9 cellular contexts compared by ENCODE assay signal in genomic region chr2:239381709-239382134, GRCh38. TPM values are rescaled to one million over a fixed set of nuclear protein-coding genes. Genes with fewer than 3 reads are reported as not detected.
DNase-seq lines count a peak whose midpoint lies in the region; ATAC-seq and TF ChIP-seq lines count a peak whose summit lies in the region.
"Had no signal": no experiment of that assay in that cellular context is flagged by ENCODE, and none has a peak within 500 bp of the region (broad histone marks: within the 10 kb centered on the region; RNA-seq: fewer than 3 reads in every experiment).

No MANE protein-coding gene starts in this region.

- H3K4me3 Mint-ChIP-seq in activated naive CD4-positive, alpha-beta T cell treated with anti-CD3 and anti-CD28 coated beads for 36 hours, result peak overlapping the region; percentile 7
- H3K4me3 Mint-ChIP-seq in stimulated activated naive B cell treated with anti-CD40 and anti-IgM and Interleukin-4, amounts not matched to agents 10 μg/mL and 1 μg/mL and 100 μg/mL, for 72 hours, result peak overlapping the region; percentile 85 to 90
- no peak overlapping the region for H3K4me3 Mint-ChIP-seq in Calu3 (ENCODE audit: low read depth, unreplicated experiment)

- H3K36me3 ChIP-seq in right atrium auricular region, result no peaks in the 10 kb centered on the region

- H3K4me3 ChIP-seq in right atrium auricular region, result no peak overlapping the region

- no peaks in the 10 kb centered on the region for H3K27me3 ChIP-seq in right atrium auricular region

- H3K9me3 ChIP-seq in right atrium auricular region, result no peaks in the 10 kb centered on the region

- H3K4me1 Mint-ChIP-seq in activated naive CD4-positive, alpha-beta T cell treated with anti-CD3 and anti-CD28 coated beads for 36 hours (ENCODE audit: low read depth), result peaks cover 45% of the 10 kb centered on the region
- peaks cover 37 to 87% of the 10 kb centered on the region in 2 donors for H3K4me1 Mint-ChIP-seq in stimulated activated naive B cell treated with anti-CD40 and anti-IgM and Interleukin-4, amounts not matched to agents 10 μg/mL and 1 μg/mL and 100 μg/mL, for 72 hours
- no peaks in the 10 kb centered on the region for H3K4me1 Mint-ChIP-seq in Calu3 (ENCODE audit: low read depth, unreplicated experiment)

- H3K27ac Mint-ChIP-seq in activated naive CD4-positive, alpha-beta T cell treated with anti-CD3 and anti-CD28 coated beads for 36 hours, result peak overlapping the region; percentile 95
- H3K27ac Mint-ChIP-seq in stimulated activated naive B cell treated with anti-CD40 and anti-IgM and Interleukin-4, amounts not matched to agents 10 μg/mL and 1 μg/mL and 100 μg/mL, for 72 hours, result peak overlapping the region; percentile 97
- no peak overlapping the region for H3K27ac Mint-ChIP-seq in Calu3 (ENCODE audit: unreplicated experiment)

- no peaks in the 10 kb centered on the region for H3K27me3 Mint-ChIP-seq in activated naive CD4-positive, alpha-beta T cell treated with anti-CD3 and anti-CD28 coated beads for 36 hours (ENCODE audit: low read depth)
- no peaks in the 10 kb centered on the region for H3K27me3 Mint-ChIP-seq in stimulated activated naive B cell treated with anti-CD40 and anti-IgM and Interleukin-4, amounts not matched to agents 10 μg/mL and 1 μg/mL and 100 μg/mL, for 72 hours
- H3K27me3 Mint-ChIP-seq in Calu3 (ENCODE audit: unreplicated experiment), result no peaks in the 10 kb centered on the region

- no peak overlapping the region for H3K27ac ChIP-seq in right atrium auricular region
- H3K27ac ChIP-seq: epithelial cell of prostate had no signal

- no peak for TF ChIP-seq CTCF in right atrium auricular region (IDR thresholded peaks at IDR 0.05)
- TF ChIP-seq CTCF in Calu3 (IDR thresholded peaks at IDR 0.05; ENCODE audit: unreplicated experiment), result no peak

- DNase-seq in Right ventricle myocardium inferior (ENCODE audit: missing footprints) (peak; percentile 35), right atrium auricular region (ENCODE audit: low spot score) (no peak), HK-2 (ENCODE audit: unreplicated experiment) (no peak), NCI-H510A treated with DMSO at 0.1 percent for 48 hours (lab: John Stamatoyannopoulos, UW) (no peak), Calu3 (no peak)
- DNase-seq in activated naive CD4-positive, alpha-beta T cell treated with anti-CD3 and anti-CD28 coated beads for 36 hours, result peak; percentile 64
- DNase-seq in stimulated activated naive B cell treated with anti-CD40 and anti-IgM and Interleukin-4, amounts not matched to agents 10 μg/mL and 1 μg/mL and 100 μg/mL, for 72 hours, result peak; percentile 83

- ATAC-seq in Right ventricle myocardium inferior (no peak), HG02885 (IDR thresholded peaks at IDR 0.05; ENCODE audit: poor library complexity, unreplicated experiment) (peak; percentile 48)
- peak; percentile 84 to 85 for ATAC-seq in stimulated activated naive B cell treated with anti-CD40 and anti-IgM and Interleukin-4, amounts not matched to agents 10 μg/mL and 1 μg/mL and 100 μg/mL, for 72 hours (replicated peaks)

- no TSS peak for BruUV-seq in Calu3 (replicated peaks; lab: Mats Ljungman, UMichigan)

- peaks cover 13% of the 10 kb centered on the region for H3K36me3 Mint-ChIP-seq in activated naive CD4-positive, alpha-beta T cell treated with anti-CD3 and anti-CD28 coated beads for 36 hours (ENCODE audit: low read depth)
- peaks cover 24 to 40% of the 10 kb centered on the region in 2 donors for H3K36me3 Mint-ChIP-seq in stimulated activated naive B cell treated with anti-CD40 and anti-IgM and Interleukin-4, amounts not matched to agents 10 μg/mL and 1 μg/mL and 100 μg/mL, for 72 hours
- H3K36me3 Mint-ChIP-seq in Calu3 (ENCODE audit: insufficient read depth, unreplicated experiment), result no peaks in the 10 kb centered on the region

- no peaks in the 10 kb centered on the region for H3K9me3 Mint-ChIP-seq in activated naive CD4-positive, alpha-beta T cell treated with anti-CD3 and anti-CD28 coated beads for 36 hours
- no peaks in the 10 kb centered on the region for H3K9me3 Mint-ChIP-seq in stimulated activated naive B cell treated with anti-CD40 and anti-IgM and Interleukin-4, amounts not matched to agents 10 μg/mL and 1 μg/mL and 100 μg/mL, for 72 hours
- no peaks in the 10 kb centered on the region for H3K9me3 Mint-ChIP-seq in Calu3 (ENCODE audit: low read depth, unreplicated experiment)

- CTCF ChIA-PET in activated naive CD4-positive, alpha-beta T cell treated with anti-CD3 and anti-CD28 coated beads for 36 hours (lab: Charles Lee), result interaction anchor here (0.7 to 2.6 kb wide), 8 partner anchors 12 to 114 kb away, joined by 3 to 14 read pairs (median 4); partner anchors contain the start of gene HDAC4
- CTCF ChIA-PET in Calu3 (lab: Charles Lee), result no interaction called here

- H3K4me1 ChIP-seq in right atrium auricular region, result peaks cover 0 to 16% of the 10 kb centered on the region in 2 donors

- intact Hi-C loops in Right ventricle myocardium inferior (cut with DNase I), result no loop called here
- intact Hi-C loops in activated naive CD4-positive, alpha-beta T cell treated with anti-CD3 and anti-CD28 coated beads for 36 hours (cut with micrococcal nuclease), result loop anchor here (1.0 to 2.0 kb wide), 11 partner anchors 12 to 1689 kb away; partner anchors contain the start of gene HDAC4
- intact Hi-C loops in Calu3 (cut with micrococcal nuclease; ENCODE audit: unreplicated experiment), result no loop called here

RNA-seq across cellular contexts. Expression of gene HDAC4, which starts 19.1 kb away (rescaled TPM):
- total RNA-seq in Right ventricle myocardium inferior (30.7 TPM), right atrium auricular region (10 to 100 TPM in 1 of 2 donors, 1 to 10 TPM in 1; 8.1 to 20.1 TPM), Calu3 (2022) (30.5 and 39.6 TPM in 2 replicates)
- 10 to 100 TPM; 32.0 to 35.6 TPM for total RNA-seq in activated naive CD4-positive, alpha-beta T cell treated with anti-CD3 and anti-CD28 coated beads for 36 hours

Comparison
In these comparisons a context has a peak if more than half of its experiments do, and no peak if none do; other contexts are left out.
1. DNase-seq: peak in Right ventricle myocardium inferior (single experiment), activated naive CD4-positive, alpha-beta T cell treated with anti-CD3 and anti-CD28 coated beads for 36 hours (single experiment) and stimulated activated naive B cell treated with anti-CD40 and anti-IgM and Interleukin-4, amounts not matched to agents 10 μg/mL and 1 μg/mL and 100 μg/mL, for 72 hours (single experiment); none in right atrium auricular region (single experiment), HK-2 (single experiment), NCI-H510A treated with DMSO at 0.1 percent for 48 hours (single experiment) and Calu3 (single experiment).